Comparison of ENCODE assay signal across 29 cellular contexts in the genomic region with DNA sequence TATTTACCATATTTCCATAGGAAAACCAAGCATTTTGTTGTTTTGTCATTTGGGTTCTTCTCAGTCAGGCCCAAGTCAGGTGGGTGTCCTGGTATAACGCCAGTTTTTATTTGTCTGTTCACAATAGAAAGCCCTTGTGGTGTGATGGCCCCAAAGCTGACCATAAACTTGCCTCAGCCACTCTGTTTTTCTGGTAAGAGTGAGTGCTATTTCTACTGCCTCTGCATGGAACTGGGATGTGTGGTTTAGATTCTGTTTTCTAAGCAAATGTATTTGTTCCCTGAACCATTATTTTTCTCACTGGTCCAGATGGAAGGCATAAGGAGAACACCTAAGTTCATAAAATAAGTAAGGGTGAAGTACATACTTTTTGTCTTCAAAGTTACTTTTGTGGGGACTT.
"Had no signal": no experiment of that assay in that cellular context is flagged by ENCODE, and none has a peak within 500 bp of the region (broad histone marks: within the 10 kb centered on the region; RNA-seq: fewer than 3 reads in every experiment).

No MANE protein-coding gene starts in this region.

- FAIRE-seq: islet of Langerhans, kidney, urothelium cell line had no signal

- H3K27me3 ChIP-seq: ovary, right atrium auricular region, testis, thyroid gland, transverse colon, upper lobe of right lung had no signal

- H3K4me1 Mint-ChIP-seq: natural killer cell had no signal

- H3K36me3 Mint-ChIP-seq: immature natural killer cell; naive B cell; natural killer cell; neural progenitor cell; stimulated activated naive B cell treated with anti-CD40 and anti-IgM and Interleukin-4, amounts not matched to agents 10 μg/mL and 1 μg/mL and 100 μg/mL, for 72 hours had no signal

- H2AFZ ChIP-seq: neural progenitor cell had no signal

- H3K27ac ChIP-seq: left lung, lower lobe of right lung, neural progenitor cell, neutrophil, ovary, right atrium auricular region, right lobe of liver, stomach, testis, thyroid gland, transverse colon, upper lobe of right lung had no signal

- H3K36me3 ChIP-seq: left lung, lower lobe of right lung, neural progenitor cell, neutrophil, ovary, right atrium auricular region, right lobe of liver, stomach, thyroid gland, transverse colon, upper lobe of right lung had no signal

- H3K4me2 ChIP-seq: neural progenitor cell had no signal

- H3K4me3 ChIP-seq: left lung, lower lobe of right lung, neural progenitor cell, ovary, right atrium auricular region, right lobe of liver, stomach, testis, thyroid gland, transverse colon, upper lobe of right lung had no signal

- H3K4me1 ChIP-seq: upper lobe of right lung had no signal

- H3K27ac Mint-ChIP-seq: immature natural killer cell; naive B cell; natural killer cell; neural progenitor cell; stimulated activated naive B cell treated with anti-CD40 and anti-IgM and Interleukin-4, amounts not matched to agents 10 μg/mL and 1 μg/mL and 100 μg/mL, for 72 hours had no signal

- H3K9me3 Mint-ChIP-seq: naive B cell; natural killer cell; neural progenitor cell; stimulated activated naive B cell treated with anti-CD40 and anti-IgM and Interleukin-4, amounts not matched to agents 10 μg/mL and 1 μg/mL and 100 μg/mL, for 72 hours had no signal

- DNase-seq: hypothalamus; immature natural killer cell; kidney; left colon; left lung; lower lobe of right lung; mammary epithelial cell; mesenchymal stem cell; naive B cell; natural killer cell; occipital lobe; ovary; right lobe of liver; stimulated activated CD4-positive, alpha-beta T cell treated with anti-CD3 and anti-CD28 coated beads, Interleukin-12 subunit alpha, Interleukin-12 subunit beta, amount 100 ng/mL, for 4 hours; stimulated activated CD4-positive, alpha-beta T cell treated with anti-CD3 and anti-CD28 coated beads, Interleukin-15, amount 100 ng/mL, for 24 hours; stimulated activated CD4-positive, alpha-beta T cell treated with anti-CD3 and anti-CD28 coated beads, Interleukin-2, amount 100 ng/mL, for 24 hours; stimulated activated CD4-positive, alpha-beta T cell treated with anti-CD3 and anti-CD28 coated beads, Interleukin-4, amount 100 ng/mL, for 1 hour; stimulated activated naive B cell treated with anti-CD40 and anti-IgM and Interleukin-4, amounts not matched to agents 10 μg/mL and 1 μg/mL and 100 μg/mL, for 72 hours; stimulated activated naive CD8-positive, alpha-beta T cell treated with anti-CD3 and anti-CD28 coated beads, Interleukin-15, Interleukin-2, amounts not matched to agents 100 U/mL and 50 U/mL, for 24 hours; stomach; testis; thyroid gland; transverse colon; upper lobe of right lung had no signal

- H3K4me3 Mint-ChIP-seq: immature natural killer cell; natural killer cell; neural progenitor cell; stimulated activated naive B cell treated with anti-CD40 and anti-IgM and Interleukin-4, amounts not matched to agents 10 μg/mL and 1 μg/mL and 100 μg/mL, for 72 hours had no signal

- H3K9ac ChIP-seq: neural progenitor cell had no signal

- H3K9me3 ChIP-seq: left lung, lower lobe of right lung, neutrophil, ovary, right atrium auricular region, right lobe of liver, stomach, testis, thyroid gland, transverse colon, upper lobe of right lung had no signal

- ATAC-seq: left colon; left lung; lower lobe of right lung; natural killer cell; right lobe of liver; stimulated activated naive B cell treated with anti-CD40 and anti-IgM and Interleukin-4, amounts not matched to agents 10 μg/mL and 1 μg/mL and 100 μg/mL, for 72 hours; stimulated activated naive CD8-positive, alpha-beta T cell treated with anti-CD3 and anti-CD28 coated beads, Interleukin-15, Interleukin-2, amounts not matched to agents 100 U/mL and 50 U/mL, for 24 hours; upper lobe of right lung had no signal
